In genomic region chr4:3293410-3294391, GRCh38 we compare ENCODE assay signal across 8 cellular contexts. TPM values are rescaled to one million over a fixed set of nuclear protein-coding genes. Genes with fewer than 3 reads are reported as not detected.
DNase-seq lines count a peak whose midpoint lies in the region; ATAC-seq lines count a peak whose summit lies in the region.

No MANE protein-coding gene starts in this region.

- H3K4me3 ChIP-seq in iPS-18c (ENCODE audit: insufficient read depth, low read depth, low read length), result peak overlapping the region; percentile 56

- H3K4me3 Mint-ChIP-seq in activated CD4-positive, alpha-beta T cell treated with anti-CD3 and anti-CD28 coated beads for 36 hours, result peak overlapping the region; percentile 73
- peak overlapping the region; percentile 64 for H3K4me3 Mint-ChIP-seq in activated naive CD8-positive, alpha-beta T cell
- peak overlapping the region; percentile 63 to 69 for H3K4me3 Mint-ChIP-seq in stimulated activated naive B cell treated with anti-CD40 and anti-IgM and Interleukin-4, amounts not matched to agents 10 μg/mL and 1 μg/mL and 100 μg/mL, for 72 hours

- no peak for ATAC-seq in activated CD4-positive, alpha-beta T cell treated with anti-CD3 and anti-CD28 coated beads for 36 hours
- ATAC-seq in stimulated activated naive B cell treated with anti-CD40 and anti-IgM and Interleukin-4, amounts not matched to agents 10 μg/mL and 1 μg/mL and 100 μg/mL, for 72 hours (replicated peaks), result peak in 1 of 2 donors; percentile 1
- ATAC-seq in HG02678 (IDR thresholded peaks at IDR 0.05; ENCODE audit: unreplicated experiment) (no peak), GM21529 (IDR thresholded peaks at IDR 0.05; ENCODE audit: unreplicated experiment) (no peak)

- intact Hi-C loops in activated CD4-positive, alpha-beta T cell treated with anti-CD3 and anti-CD28 coated beads for 36 hours (cut with DNase I, micrococcal nuclease), result loop anchor here (2.0 to 5.0 kb wide), 7 partner anchors 91 to 1421 kb away; partner anchors contain the start of genes FAM193A (in 1 of the 2), HTT (in 1 of the 2), HTT-AS (in 1 of the 2) and LYAR (in 1 of the 2)

- H3K27me3 Mint-ChIP-seq in activated CD4-positive, alpha-beta T cell treated with anti-CD3 and anti-CD28 coated beads for 36 hours, result peaks cover 4% of the 10 kb centered on the region
- peaks cover 16% of the 10 kb centered on the region for H3K27me3 Mint-ChIP-seq in activated naive CD8-positive, alpha-beta T cell
- H3K27me3 Mint-ChIP-seq in stimulated activated naive B cell treated with anti-CD40 and anti-IgM and Interleukin-4, amounts not matched to agents 10 μg/mL and 1 μg/mL and 100 μg/mL, for 72 hours, result peaks cover 19 to 36% of the 10 kb centered on the region in 2 donors

- no peaks in the 10 kb centered on the region for H3K36me3 Mint-ChIP-seq in activated CD4-positive, alpha-beta T cell treated with anti-CD3 and anti-CD28 coated beads for 36 hours (ENCODE audit: low read depth)
- H3K36me3 Mint-ChIP-seq in activated naive CD8-positive, alpha-beta T cell, result no peaks in the 10 kb centered on the region
- H3K36me3 Mint-ChIP-seq in stimulated activated naive B cell treated with anti-CD40 and anti-IgM and Interleukin-4, amounts not matched to agents 10 μg/mL and 1 μg/mL and 100 μg/mL, for 72 hours, result no peaks in the 10 kb centered on the region

- POLR2A ChIA-PET in activated CD4-positive, alpha-beta T cell treated with anti-CD3 and anti-CD28 coated beads for 36 hours (lab: Charles Lee), result no interaction called here

- H3K4me1 Mint-ChIP-seq in activated CD4-positive, alpha-beta T cell treated with anti-CD3 and anti-CD28 coated beads for 36 hours, result peaks cover 11% of the 10 kb centered on the region
- H3K4me1 Mint-ChIP-seq in activated naive CD8-positive, alpha-beta T cell (ENCODE audit: low read depth), result peaks cover 8% of the 10 kb centered on the region
- H3K4me1 Mint-ChIP-seq in stimulated activated naive B cell treated with anti-CD40 and anti-IgM and Interleukin-4, amounts not matched to agents 10 μg/mL and 1 μg/mL and 100 μg/mL, for 72 hours, result peaks cover 11 to 19% of the 10 kb centered on the region in 2 donors

- no peaks in the 10 kb centered on the region for H3K9me3 Mint-ChIP-seq in activated CD4-positive, alpha-beta T cell treated with anti-CD3 and anti-CD28 coated beads for 36 hours (ENCODE audit: low read depth)
- H3K9me3 Mint-ChIP-seq in activated naive CD8-positive, alpha-beta T cell (ENCODE audit: low read depth), result no peaks in the 10 kb centered on the region
- peaks cover 0 to 2% of the 10 kb centered on the region in 2 donors for H3K9me3 Mint-ChIP-seq in stimulated activated naive B cell treated with anti-CD40 and anti-IgM and Interleukin-4, amounts not matched to agents 10 μg/mL and 1 μg/mL and 100 μg/mL, for 72 hours

- no peaks in the 10 kb centered on the region for H3K9me3 ChIP-seq in iPS-18c (ENCODE audit: control insufficient read depth, insufficient read depth, low read length)

- DNase-seq in activated CD4-positive, alpha-beta T cell treated with anti-CD3 and anti-CD28 coated beads for 36 hours, result no peak
- no peak for DNase-seq in activated CD4-positive, alpha-beta T cell treated with anti-CD3 and anti-CD28 coated beads, Interleukin-2, amount 50 U/mL, for 4 hours
- DNase-seq in stimulated activated naive B cell treated with anti-CD40 and anti-IgM and Interleukin-4, amounts not matched to agents 10 μg/mL and 1 μg/mL and 100 μg/mL, for 72 hours, result no peak
- DNase-seq in NCI-H1048 (lab: John Stamatoyannopoulos, UW), result no peak

- peak overlapping the region; percentile 38 for H3K27ac Mint-ChIP-seq in activated CD4-positive, alpha-beta T cell treated with anti-CD3 and anti-CD28 coated beads for 36 hours
- no peak overlapping the region for H3K27ac Mint-ChIP-seq in activated naive CD8-positive, alpha-beta T cell
- no peak overlapping the region for H3K27ac Mint-ChIP-seq in stimulated activated naive B cell treated with anti-CD40 and anti-IgM and Interleukin-4, amounts not matched to agents 10 μg/mL and 1 μg/mL and 100 μg/mL, for 72 hours

- CTCF ChIA-PET in activated CD4-positive, alpha-beta T cell treated with anti-CD3 and anti-CD28 coated beads for 36 hours (lab: Charles Lee), result no interaction called here

RNA-seq across cellular contexts. Expression of gene RGS12, which starts 0.9 kb away (rescaled TPM):
- total RNA-seq in activated CD4-positive, alpha-beta T cell treated with anti-CD3 and anti-CD28 coated beads for 36 hours, result 1 to 10 TPM; 8.0 to 9.4 TPM

RNA-seq across cellular contexts. Expression of gene MSANTD1, which starts 44.7 kb away (rescaled TPM):
- total RNA-seq in activated CD4-positive, alpha-beta T cell treated with anti-CD3 and anti-CD28 coated beads for 36 hours, result under 1 TPM; 0.46 to 0.69 TPM
